Comparison of ENCODE assay signal across 8 cellular contexts in genomic region chr17:18258356-18259038, GRCh38. TPM values are rescaled to one million over a fixed set of nuclear protein-coding genes. Genes with fewer than 3 reads are reported as not detected.
DNase-seq lines count a peak whose midpoint lies in the region; ATAC-seq and TF ChIP-seq lines count a peak whose summit lies in the region.

FLII (minus strand) TSS chr17:18258738; CDS start chr17:18258690, 48 bp downstream.

- peaks cover 43% of the 10 kb centered on the region for H3K4me1 Mint-ChIP-seq in activated naive CD8-positive, alpha-beta T cell treated with anti-CD3 and anti-CD28 coated beads, Interleukin-2, amount 50 U/mL, for 24 hours
- H3K4me1 Mint-ChIP-seq in type B pancreatic cell (ENCODE audit: unreplicated experiment) = peaks cover 10% of the 10 kb centered on the region

- H3K4me2 ChIP-seq in SK-N-SH (peak within 1 kb of the TSS; percentile 94), osteoblast (ENCODE audit: insufficient read depth, low read length) (peak within 1 kb of the TSS; percentile 92)

- H4K20me1 ChIP-seq in SK-N-SH (ENCODE audit: insufficient read depth) = peaks cover 36% of the 10 kb centered on the region
- peaks cover 41% of the 10 kb centered on the region for H4K20me1 ChIP-seq in osteoblast (ENCODE audit: insufficient read depth, low read length)

- DNase-seq in SK-N-SH = peak; percentile 89
- peak; percentile 64 for DNase-seq in activated naive CD8-positive, alpha-beta T cell treated with anti-CD3 and anti-CD28 coated beads, Interleukin-2, amount 50 U/mL, for 24 hours
- peak; percentile 71 for DNase-seq in Right ventricle myocardium superior
- DNase-seq in osteoblast (ENCODE audit: insufficient read length, low spot score, missing footprints) = peak; percentile 98
- no peak for DNase-seq in type B pancreatic cell (ENCODE audit: extremely low spot score, unreplicated experiment)
- DNase-seq in SKM-1 (lab: John Stamatoyannopoulos, UW; ENCODE audit: unreplicated experiment) = no peak

- POLR2A ChIA-PET in SK-N-SH (lab: Yijun Ruan, JAX) = no interaction called here

- peaks cover 15 to 36% of the 10 kb centered on the region in 2 experiments for H3K36me3 ChIP-seq in SK-N-SH (replicated peaks in 1 of 2; ENCODE audit: control insufficient read depth in 1 of 2, insufficient read depth in 2 of 2, low read length in 1 of 2)
- H3K36me3 ChIP-seq in osteoblast (ENCODE audit: insufficient read depth, low read length) = peaks cover 35% of the 10 kb centered on the region

- H3K9me2 ChIP-seq in SK-N-SH = no peaks in the 10 kb centered on the region

- ATAC-seq in HG03064 (IDR thresholded peaks at IDR 0.05; ENCODE audit: low read depth, unreplicated experiment) = peak; percentile 36
- peak; percentile 25 for ATAC-seq in activated naive CD8-positive, alpha-beta T cell treated with anti-CD3 and anti-CD28 coated beads, Interleukin-2, amount 50 U/mL, for 24 hours
- ATAC-seq in Right ventricle myocardium superior (ENCODE audit: poor library complexity) = peak; percentile 70

- H3K27me3 Mint-ChIP-seq in activated naive CD8-positive, alpha-beta T cell treated with anti-CD3 and anti-CD28 coated beads, Interleukin-2, amount 50 U/mL, for 24 hours = no peaks in the 10 kb centered on the region
- H3K27me3 Mint-ChIP-seq in type B pancreatic cell = no peaks in the 10 kb centered on the region

- H3K4me3 Mint-ChIP-seq in activated naive CD8-positive, alpha-beta T cell treated with anti-CD3 and anti-CD28 coated beads, Interleukin-2, amount 50 U/mL, for 24 hours = peak within 1 kb of the TSS; percentile 94
- H3K4me3 Mint-ChIP-seq in type B pancreatic cell = peak within 1 kb of the TSS; percentile 98

- H2AFZ ChIP-seq in SK-N-SH (ENCODE audit: low read depth) (peak within 1 kb of the TSS; percentile 92), osteoblast (ENCODE audit: low read length) (peak within 1 kb of the TSS; percentile 96)

- intact Hi-C loops in Right ventricle myocardium superior (cut with DNase I) = no loop called here

- H3K27me3 ChIP-seq in SK-N-SH (ENCODE audit: insufficient read depth) = no peaks in the 10 kb centered on the region
- no peaks in the 10 kb centered on the region for H3K27me3 ChIP-seq in osteoblast (ENCODE audit: insufficient read depth, low read length)

- no peak for TF ChIP-seq RAD21 in SK-N-SH (IDR thresholded peaks at IDR 0.05; ENCODE audit: low read length)

- peaks cover 8 to 35% of the 10 kb centered on the region in 2 experiments; a peak in 2 of 4 replicates for H3K4me1 ChIP-seq in SK-N-SH (ENCODE audit: control insufficient read depth in 1 of 2, insufficient read depth in 2 of 2, low read depth in 1 of 2, low read length in 1 of 2)
- peaks cover 32% of the 10 kb centered on the region for H3K4me1 ChIP-seq in osteoblast (ENCODE audit: insufficient read depth, low read length)

- CTCF ChIA-PET in SK-N-SH (lab: Yijun Ruan, JAX) = interaction anchor here (1.6 to 3.6 kb wide), 2 partner anchors 10 to 11 kb away, joined by 4 to 21 read pairs; no protein-coding TSS in a partner anchor

- no peak for TF ChIP-seq EP300 in SK-N-SH (IDR thresholded peaks at IDR 0.05; ENCODE audit: borderline replicate concordance in 1 of 2, low read depth in 1 of 2, low read length in 1 of 2)

- peak; percentile 33 for TF ChIP-seq POLR2A in GM10847 (IDR thresholded peaks at IDR 0.05; ENCODE audit: extremely low read depth, insufficient read length)

- peaks cover 62% of the 10 kb centered on the region for H3K79me2 ChIP-seq in SK-N-SH (ENCODE audit: insufficient read depth)
- peaks cover 72% of the 10 kb centered on the region for H3K79me2 ChIP-seq in osteoblast (ENCODE audit: insufficient read depth, low read length)

- TF ChIP-seq CTCF in SK-N-SH (IDR thresholded peaks at IDR 0.05) (no peak), osteoblast (IDR thresholded peaks at IDR 0.05; ENCODE audit: extremely low read depth, low read depth, low read length) (no peak), type B pancreatic cell (conservative IDR thresholded peaks at IDR 0.05) (no peak)

- H3K9me3 ChIP-seq in SK-N-SH (no peaks in the 10 kb centered on the region), osteoblast (ENCODE audit: low read depth, low read length) (no peaks in the 10 kb centered on the region)

- peaks cover 12% of the 10 kb centered on the region for H3F3A ChIP-seq in SK-N-SH (replicated peaks; ENCODE audit: insufficient read depth)

- peaks cover 9% of the 10 kb centered on the region for H3K36me3 Mint-ChIP-seq in activated naive CD8-positive, alpha-beta T cell treated with anti-CD3 and anti-CD28 coated beads, Interleukin-2, amount 50 U/mL, for 24 hours (ENCODE audit: low read depth)
- H3K36me3 Mint-ChIP-seq in type B pancreatic cell = no peaks in the 10 kb centered on the region

- 0% methylated on average over 8 of the region's 71 CpGs for WGBS in SK-N-SH (ENCODE audit: low lambda C conversion rate)

- H3K27ac ChIP-seq in SK-N-SH (ENCODE audit: low read depth in 2 of 2, low read length in 1 of 2) (peak within 1 kb of the TSS; percentile 91 to 93), osteoblast (ENCODE audit: low read depth, low read length) (peak within 1 kb of the TSS; percentile 86)

- H3K9me3 Mint-ChIP-seq in activated naive CD8-positive, alpha-beta T cell treated with anti-CD3 and anti-CD28 coated beads, Interleukin-2, amount 50 U/mL, for 24 hours = no peaks in the 10 kb centered on the region
- H3K9me3 Mint-ChIP-seq in type B pancreatic cell = no peaks in the 10 kb centered on the region

- peak within 1 kb of the TSS; percentile 99 for H3K9ac ChIP-seq in SK-N-SH

- peak within 1 kb of the TSS; percentile 78 for H3K27ac Mint-ChIP-seq in activated naive CD8-positive, alpha-beta T cell treated with anti-CD3 and anti-CD28 coated beads, Interleukin-2, amount 50 U/mL, for 24 hours
- peak within 1 kb of the TSS; percentile 100 for H3K27ac Mint-ChIP-seq in type B pancreatic cell

- peak within 1 kb of the TSS; percentile 85 to 95 for H3K4me3 ChIP-seq in SK-N-SH (ENCODE audit: low read depth in 2 of 2, low read length in 1 of 2)
- peak within 1 kb of the TSS; percentile 98 for H3K4me3 ChIP-seq in osteoblast (ENCODE audit: insufficient read depth, low read length)

TF ChIP-seq in SK-N-SH, 30 proteins besides CTCF, POLR2A, EP300 and RAD21:
- TF ChIP-seq ZBTB33 (IDR thresholded peaks at IDR 0.05; ENCODE audit: borderline replicate concordance, low read depth) = no peak
- no peak for TF ChIP-seq RFX5 (IDR thresholded peaks at IDR 0.05; ENCODE audit: low read length)
- no peak for TF ChIP-seq GATA2 (CRISPR knock-in tag; IDR thresholded peaks at IDR 0.05)
- TF ChIP-seq NRF1 (IDR thresholded peaks at IDR 0.05; ENCODE audit: low read depth, low read length) = no peak
- TF ChIP-seq FOSL2 (IDR thresholded peaks at IDR 0.05; ENCODE audit: borderline replicate concordance, low read depth) = no peak
- no peak for TF ChIP-seq CHD2 (IDR thresholded peaks at IDR 0.05; ENCODE audit: low read length, partially characterized antibody)
- no peak for TF ChIP-seq FOXM1 (IDR thresholded peaks at IDR 0.05; ENCODE audit: low read depth)
- TF ChIP-seq SIN3A (IDR thresholded peaks at IDR 0.05; ENCODE audit: borderline replicate concordance, low read depth, low read length) = no peak
- peak; percentile 61; the same call in 1 of the 2 replicates for TF ChIP-seq POLR2AphosphoS5 (IDR thresholded peaks at IDR 0.05; ENCODE audit: low read depth, low read length)
TF ChIP-seq in SK-N-SH: peak in this region for 1.

RNA-seq across cellular contexts. Expression of gene FLII, which starts in this region (rescaled TPM):
- polyA plus RNA-seq in SK-N-SH (2012; rRNA removed) = 244 and 254 TPM in 2 replicates
- 83.4 and 117 TPM in 2 replicates for polyA plus RNA-seq in SK-N-SH (2012; cell fraction: cytosol; rRNA removed)
- 1,164 and 1,190 TPM in 2 replicates for polyA plus RNA-seq in SK-N-SH (2012; cell fraction: nucleus; rRNA removed)
- 269 TPM for total RNA-seq in Right ventricle myocardium superior
- total RNA-seq in osteoblast = 208 and 212 TPM in 2 replicates
- 248 and 320 TPM in 2 replicates for total RNA-seq in type B pancreatic cell (ENCODE audit: low replicate concordance)

Comparison
In these comparisons a context has a peak if more than half of its experiments do, and no peak if none do; other contexts are left out.
1. DNase-seq: peak in SK-N-SH (single experiment), activated naive CD8-positive, alpha-beta T cell treated with anti-CD3 and anti-CD28 coated beads, Interleukin-2, amount 50 U/mL, for 24 hours (single experiment), Right ventricle myocardium superior (single experiment) and osteoblast (single experiment); none in type B pancreatic cell (single experiment) and SKM-1 (single experiment).
2. Peak in every context shown above with its lines, with median percentiles within 50 percentile points of each other: ATAC-seq.